In the genomic region with DNA sequence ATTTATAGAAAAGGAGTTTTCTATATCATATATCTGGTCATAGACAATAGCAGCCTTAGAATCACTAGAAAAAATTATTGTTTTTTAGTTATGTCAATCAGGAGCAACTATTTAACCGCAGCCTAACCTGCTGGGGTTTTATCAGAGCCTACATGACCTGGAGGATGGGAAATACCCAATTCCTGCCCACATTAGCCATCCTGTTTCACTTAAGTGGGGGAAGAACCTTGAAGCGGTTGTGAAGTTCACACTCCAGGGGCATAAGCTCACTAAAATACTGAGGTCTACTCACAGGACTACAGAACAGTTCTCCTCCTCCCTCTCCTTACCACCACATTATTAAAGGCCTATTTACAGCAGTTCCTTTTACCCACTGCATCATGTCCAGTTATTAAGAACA, we compare ENCODE assay signal across 13 cellular contexts. TPM values are rescaled to one million over a fixed set of nuclear protein-coding genes. Genes with fewer than 3 reads are reported as not detected.
DNase-seq lines count a peak whose midpoint lies in the region; ATAC-seq and TF ChIP-seq lines count a peak whose summit lies in the region.
"Had no signal": no experiment of that assay in that cellular context is flagged by ENCODE, and none has a peak within 500 bp of the region (broad histone marks: within the 10 kb centered on the region; RNA-seq: fewer than 3 reads in every experiment).

No MANE protein-coding gene starts in this region.

- no peaks in the 10 kb centered on the region for H3K27me3 ChIP-seq in lower lobe of right lung (ENCODE audit: low read depth)

- ATAC-seq in GM18858 (IDR thresholded peaks at IDR 0.05; ENCODE audit: unreplicated experiment) (peak; percentile 93), GM21367 (IDR thresholded peaks at IDR 0.05; ENCODE audit: unreplicated experiment) (peak; percentile 67), HG03045 (IDR thresholded peaks at IDR 0.05; ENCODE audit: unreplicated experiment) (peak; percentile 83), lower lobe of right lung (no peak)
- peak; percentile 85 for ATAC-seq in activated T-helper 17 cell treated with anti-CD3 and anti-CD28 coated beads, Interleukin-2, amount 50 U/mL, for 72 hours (replicated peaks)
- ATAC-seq: left ventricle myocardium superior had no signal

- TF ChIP-seq CTCF in lower lobe of right lung (IDR thresholded peaks at IDR 0.05): no peak

- no peaks in the 10 kb centered on the region for H3K9me3 Mint-ChIP-seq in activated T-helper 17 cell treated with anti-CD3 and anti-CD28 coated beads, Interleukin-2, amount 50 U/mL, for 72 hours
- H3K9me3 Mint-ChIP-seq: CD8-positive, alpha-beta memory T cell; IgD-negative memory B cell had no signal

- no peak overlapping the region for H3K4me3 Mint-ChIP-seq in activated T-helper 17 cell treated with anti-CD3 and anti-CD28 coated beads, Interleukin-2, amount 50 U/mL, for 72 hours
- H3K4me3 Mint-ChIP-seq: CD8-positive, alpha-beta memory T cell; IgD-negative memory B cell had no signal

- H3K4me1 Mint-ChIP-seq in activated T-helper 17 cell treated with anti-CD3 and anti-CD28 coated beads, Interleukin-2, amount 50 U/mL, for 72 hours: peaks cover 7% of the 10 kb centered on the region

- no peak overlapping the region for H3K27ac Mint-ChIP-seq in activated T-helper 17 cell treated with anti-CD3 and anti-CD28 coated beads, Interleukin-2, amount 50 U/mL, for 72 hours
- H3K27ac Mint-ChIP-seq: CD8-positive, alpha-beta memory T cell; IgD-negative memory B cell had no signal

- DNase-seq in NCI-H2029 treated with DMSO at 0.1 percent for 48 hours (lab: John Stamatoyannopoulos, UW) (no peak), lower lobe of right lung (no peak), SKM-1 treated with dmso at 0.1 percent for 144 hours (lab: John Stamatoyannopoulos, UW; ENCODE audit: unreplicated experiment) (no peak), epidermal melanocyte (ENCODE audit: insufficient read length, low spot score) (no peak)
- DNase-seq: activated CD8-positive, alpha-beta memory T cell treated with anti-CD3 and anti-CD28 coated beads, Interleukin-2, amount 50 U/mL, for 48 hours; left ventricle myocardium superior; NCI-H446 treated with DMSO at 0.1 percent for 48 hours had no signal

- H3K4me3 ChIP-seq in lower lobe of right lung: no peak overlapping the region

- peaks cover under 1% of the 10 kb centered on the region for H3K36me3 ChIP-seq in lower lobe of right lung

- intact Hi-C loops in lower lobe of right lung (cut with DNase I): no loop called here

- H3K9me3 ChIP-seq in lower lobe of right lung: no peaks in the 10 kb centered on the region

- peaks cover 7% of the 10 kb centered on the region for H3K27me3 Mint-ChIP-seq in activated T-helper 17 cell treated with anti-CD3 and anti-CD28 coated beads, Interleukin-2, amount 50 U/mL, for 72 hours
- H3K27me3 Mint-ChIP-seq: CD8-positive, alpha-beta memory T cell; IgD-negative memory B cell had no signal

- H3K27ac ChIP-seq in lower lobe of right lung: no peak overlapping the region

- no peaks in the 10 kb centered on the region for H3K36me3 Mint-ChIP-seq in activated T-helper 17 cell treated with anti-CD3 and anti-CD28 coated beads, Interleukin-2, amount 50 U/mL, for 72 hours (ENCODE audit: low read depth)
- H3K36me3 Mint-ChIP-seq: CD8-positive, alpha-beta memory T cell had no signal

- no peaks in the 10 kb centered on the region for H3K4me1 ChIP-seq in lower lobe of right lung

RNA-seq across cellular contexts. Expression of a gene that starts 16.5 kb away (rescaled TPM):
- total RNA-seq in activated T-helper 17 cell treated with anti-CD3 and anti-CD28 coated beads, Interleukin-2, amount 50 U/mL, for 72 hours: 1 to 10 TPM in 1 of 2 donors, under 1 TPM in 1; 0.69 to 2.2 TPM
- total RNA-seq in lower lobe of right lung: 9.1 TPM

Comparison
In these comparisons a context has a peak if more than half of its experiments do, and no peak if none do; other contexts are left out.
1. ATAC-seq: peak in GM18858 (single experiment), GM21367 (single experiment), HG03045 (single experiment) and activated T-helper 17 cell treated with anti-CD3 and anti-CD28 coated beads, Interleukin-2, amount 50 U/mL, for 72 hours (single experiment); none in lower lobe of right lung (0 of 2).